ENCODE assay signal across 8 cellular contexts in genomic region chr10:132537713-132538020, GRCh38. TPM values are rescaled to one million over a fixed set of nuclear protein-coding genes. Genes with fewer than 3 reads are reported as not detected.
DNase-seq lines count a peak whose midpoint lies in the region; ATAC-seq and TF ChIP-seq lines count a peak whose summit lies in the region.

A gene with protein sequence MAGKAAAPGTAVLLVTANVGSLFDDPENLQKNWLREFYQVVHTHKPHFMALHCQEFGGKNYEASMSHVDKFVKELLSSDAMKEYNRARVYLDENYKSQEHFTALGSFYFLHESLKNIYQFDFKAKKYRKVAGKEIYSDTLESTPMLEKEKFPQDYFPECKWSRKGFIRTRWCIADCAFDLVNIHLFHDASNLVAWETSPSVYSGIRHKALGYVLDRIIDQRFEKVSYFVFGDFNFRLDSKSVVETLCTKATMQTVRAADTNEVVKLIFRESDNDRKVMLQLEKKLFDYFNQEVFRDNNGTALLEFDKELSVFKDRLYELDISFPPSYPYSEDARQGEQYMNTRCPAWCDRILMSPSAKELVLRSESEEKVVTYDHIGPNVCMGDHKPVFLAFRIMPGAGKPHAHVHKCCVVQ (plus strand): TSS chr10:132537787. CDS start chr10:132538097, 310 bp downstream.

- H3K9me3 ChIP-seq in CD4-positive, alpha-beta T cell (ENCODE audit: control insufficient read depth, low read length), result no peaks in the 10 kb centered on the region
- H3K9me3 ChIP-seq in effector memory CD4-positive, alpha-beta T cell (ENCODE audit: control insufficient read depth, low read length), result no peaks in the 10 kb centered on the region

- DNase-seq in CD4-positive, alpha-beta T cell, result no peak
- no peak for DNase-seq in M059J (ENCODE audit: low read depth)
- no peak for DNase-seq in effector memory CD4-positive, alpha-beta T cell
- DNase-seq in myocyte (ENCODE audit: low read depth), result no peak
- DNase-seq in DMS79 (lab: John Stamatoyannopoulos, UW), result no peak
- DNase-seq in T-helper 9 cell, result no peak
- DNase-seq in HPDE6-E6E7 (ENCODE audit: extremely low spot score), result no peak

- peaks cover 52% of the 10 kb centered on the region for H3K4me1 Mint-ChIP-seq in CD4-positive, alpha-beta T cell (ENCODE audit: low read depth)

- no peak for TF ChIP-seq CTCF in CD4-positive, alpha-beta T cell (IDR thresholded peaks at IDR 0.05)

- no peaks in the 10 kb centered on the region for H3K27me3 Mint-ChIP-seq in CD4-positive, alpha-beta T cell

- no peaks in the 10 kb centered on the region for H3K9me3 Mint-ChIP-seq in CD4-positive, alpha-beta T cell

- peak within 1 kb of the TSS; percentile 44 for H3K27ac ChIP-seq in CD4-positive, alpha-beta T cell (ENCODE audit: low read depth, low read length)
- peak within 1 kb of the TSS; percentile 72 for H3K27ac ChIP-seq in effector memory CD4-positive, alpha-beta T cell (ENCODE audit: insufficient read depth, low read length, poor library complexity, severe bottlenecking)

- no peaks in the 10 kb centered on the region for H3K27me3 ChIP-seq in CD4-positive, alpha-beta T cell (ENCODE audit: control insufficient read depth, insufficient read depth, low read length)
- H3K27me3 ChIP-seq in effector memory CD4-positive, alpha-beta T cell (replicated peaks; ENCODE audit: control insufficient read depth, insufficient read depth, low read length, poor library complexity, severe bottlenecking), result no peaks in the 10 kb centered on the region

- POLR2A ChIA-PET in CD4-positive, alpha-beta T cell (lab: Charles Lee), result interaction anchor here (1.2 to 1.5 kb wide), 2 partner anchors 34 to 90 kb away, joined by 3 to 4 read pairs; no protein-coding TSS in a partner anchor

- H3K36me3 Mint-ChIP-seq in CD4-positive, alpha-beta T cell (ENCODE audit: low read depth), result no peaks in the 10 kb centered on the region

- H3K27ac Mint-ChIP-seq in CD4-positive, alpha-beta T cell, result peak within 1 kb of the TSS; percentile 85

- no peak for ATAC-seq in CD4-positive, alpha-beta T cell (ENCODE audit: poor library complexity)
- no peak for ATAC-seq in HG03342 (IDR thresholded peaks at IDR 0.05; ENCODE audit: unreplicated experiment)

- peaks cover 34% of the 10 kb centered on the region for H3K4me1 ChIP-seq in effector memory CD4-positive, alpha-beta T cell (ENCODE audit: control insufficient read depth, insufficient read depth, low read length, poor library complexity, severe bottlenecking)

- H3K36me3 ChIP-seq in effector memory CD4-positive, alpha-beta T cell (ENCODE audit: control insufficient read depth, insufficient read depth, low read length), result no peaks in the 10 kb centered on the region

- peak within 1 kb of the TSS; percentile 92 for H3K4me3 Mint-ChIP-seq in CD4-positive, alpha-beta T cell

- intact Hi-C loops in CD4-positive, alpha-beta T cell (cut with DNase I, micrococcal nuclease), result loop anchor here (2.0 to 10.0 kb wide), 12 partner anchors 13 to 840 kb away; partner anchors contain the start of genes LRRC27 (in 2 of the 2), PWWP2B (in 2 of the 2), BNIP3 (in 1 of the 2) and PAOX (in 1 of the 2)

- H3K4me3 ChIP-seq in effector memory CD4-positive, alpha-beta T cell (ENCODE audit: insufficient read depth, low read depth, low read length, poor library complexity, severe bottlenecking), result peak within 1 kb of the TSS; percentile 66

- CTCF ChIA-PET in CD4-positive, alpha-beta T cell (lab: Charles Lee), result no interaction called here

RNA-seq across cellular contexts. Expression of the gene that starts here (rescaled TPM):
- total RNA-seq in CD4-positive, alpha-beta T cell, result 10 to 100 TPM; 22.0 to 24.8 TPM
- total RNA-seq in M059J (2014; rRNA removed; shearing (Covaris generic)), result 13.0 and 15.3 TPM in 2 replicates
- 15.8 and 48.6 TPM in 2 replicates for total RNA-seq in myocyte
- 11.0 TPM for polyA plus RNA-seq in myocyte (2012)
